In genomic region chr2:192465145-192465544, GRCh38 we compare ENCODE assay signal across 20 cellular contexts.
DNase-seq lines count a peak whose midpoint lies in the region; ATAC-seq and TF ChIP-seq lines count a peak whose summit lies in the region.
"Had no signal": no experiment of that assay in that cellular context is flagged by ENCODE, and none has a peak within 500 bp of the region (broad histone marks: within the 10 kb centered on the region; RNA-seq: fewer than 3 reads in every experiment).

No MANE protein-coding gene starts in this region.

- H3K4me3 ChIP-seq in LNCaP clone FGC (ENCODE audit: low read depth, low read length) = no peak overlapping the region
- no peak overlapping the region for H3K4me3 ChIP-seq in brain microvascular endothelial cell (ENCODE audit: low read depth, low read length)

- H3K36me3 ChIP-seq in brain microvascular endothelial cell (replicated peaks) = no peaks in the 10 kb centered on the region
- H3K36me3 ChIP-seq: BE2C had no signal

- peak; percentile 92 for ATAC-seq in left lobe of liver
- ATAC-seq: HepG2 had no signal

- in situ Hi-C loops in brain microvascular endothelial cell (cut with HindIII; ENCODE audit: low pct_ligation_motif_present, low sequenced_read_pairs) = no loop called here

- H3K27me3 ChIP-seq in brain microvascular endothelial cell (replicated peaks) = no peaks in the 10 kb centered on the region
- H3K27me3 ChIP-seq: BE2C had no signal

- no peak overlapping the region for H3K27ac ChIP-seq in brain microvascular endothelial cell

- no peak for TF ChIP-seq CTCF in LNCaP clone FGC (IDR thresholded peaks at IDR 0.05; ENCODE audit: control insufficient read depth, extremely low read depth, insufficient read depth)
- TF ChIP-seq CTCF in brain microvascular endothelial cell (IDR thresholded peaks at IDR 0.05; ENCODE audit: low read depth, low read length, missing control alignments) = no peak

- DNase-seq in LNCaP clone FGC (ENCODE audit: low read depth) (peak; percentile 61), UCSD-AML1 (lab: John Stamatoyannopoulos, UW; ENCODE audit: unreplicated experiment) (peak; percentile 3), left lobe of liver (ENCODE audit: low spot score) (no peak), pons (ENCODE audit: low spot score) (peak; percentile 11), NCI-H2107 treated with DMSO at 0.1 percent for 48 hours (lab: John Stamatoyannopoulos, UW; ENCODE audit: unreplicated experiment) (no peak), brain microvascular endothelial cell (no peak), amygdala (lab: John Stamatoyannopoulos, UW) (no peak)
- DNase-seq in activated CD4-positive, alpha-beta T cell treated with anti-CD3 and anti-CD28 coated beads for 1 hour = no peak
- DNase-seq: ACHN; BE2C; C1 segment of cervical spinal cord; CD4-positive, CD25-positive, alpha-beta regulatory T cell; CD8-positive, alpha-beta memory T cell; COR-L47; DMS 273 treated with DMSO at 0.1 percent for 48 hours; DMS53; DND-41; EL; HCEC 1CT had no signal

Comparison
In these comparisons a context has a peak if more than half of its experiments do, and no peak if none do; other contexts are left out.
1. DNase-seq: peak in LNCaP clone FGC (single experiment), UCSD-AML1 (single experiment) and pons (single experiment); none in left lobe of liver (single experiment), NCI-H2107 treated with DMSO at 0.1 percent for 48 hours (single experiment), brain microvascular endothelial cell (single experiment), amygdala (0 of 56) and activated CD4-positive, alpha-beta T cell treated with anti-CD3 and anti-CD28 coated beads for 1 hour (single experiment).